8 cellular contexts compared by ENCODE assay signal in genomic region chr5:148828461-148829247, GRCh38. TPM values are rescaled to one million over a fixed set of nuclear protein-coding genes. Genes with fewer than 3 reads are reported as not detected.
DNase-seq lines count a peak whose midpoint lies in the region; ATAC-seq and TF ChIP-seq lines count a peak whose summit lies in the region.

No MANE protein-coding gene starts in this region.

- no peak overlapping the region for H2AFZ ChIP-seq in GM23338

- ATAC-seq in GM23338 (no peak), HG03354 (IDR thresholded peaks at IDR 0.05; ENCODE audit: poor library complexity, severe bottlenecking, unreplicated experiment) (no peak), GM21390 (IDR thresholded peaks at IDR 0.05; ENCODE audit: unreplicated experiment) (no peak)

- no peaks in the 10 kb centered on the region for H3K79me2 ChIP-seq in GM23338 (replicated peaks; ENCODE audit: insufficient read depth)

- 0 out of 2 replicates have a peak, but pooled peaks cover 3% of the 10 kb centered on the region for H3K9me2 ChIP-seq in GM23338 (ENCODE audit: insufficient read depth)

- CTCF ChIA-PET in AG04450 (lab: Charles Lee) = interaction anchor here (0.6 to 5.6 kb wide), 11 partner anchors 11 to 313 kb away, joined by 3 to 30 read pairs (median 5); partner anchors contain the start of gene ABLIM3

- no peak overlapping the region for H3K27ac Mint-ChIP-seq in GM23338

- H4K20me1 ChIP-seq in GM23338 (replicated peaks; ENCODE audit: insufficient read depth) = no peaks in the 10 kb centered on the region

- peaks cover 21% of the 10 kb centered on the region for H3K4me1 ChIP-seq in GM23338 (ENCODE audit: insufficient read depth)
- H3K4me1 ChIP-seq in ascending aorta = peaks cover 0 to 17% of the 10 kb centered on the region in 2 donors
- H3K4me1 ChIP-seq in mononuclear cell (ENCODE audit: insufficient read depth, low read length) = peaks cover 83% of the 10 kb centered on the region

- H3K27ac ChIP-seq in AG04450 (ENCODE audit: low read depth, low read length) = no peak overlapping the region
- H3K27ac ChIP-seq in GM23338 (ENCODE audit: low read depth) = no peak overlapping the region
- peak overlapping the region in 1 of 2 donors; percentile 19 for H3K27ac ChIP-seq in ascending aorta

- H3K4me1 Mint-ChIP-seq in GM23338 = peaks cover 42% of the 10 kb centered on the region

- no peak overlapping the region for H3K4me2 ChIP-seq in GM23338

- H3K9me3 ChIP-seq in AG04450 (ENCODE audit: control insufficient read depth, insufficient read depth, low read length) = no peaks in the 10 kb centered on the region
- no peaks in the 10 kb centered on the region for H3K9me3 ChIP-seq in ascending aorta
- H3K9me3 ChIP-seq in mononuclear cell (ENCODE audit: low read depth, low read length) = no peaks in the 10 kb centered on the region

- POLR2A ChIA-PET in AG04450 (lab: Yijun Ruan, JAX) = interaction anchor here (1.2 kb wide), 1 partner anchor 82 kb away, joined by 4 read pairs; no protein-coding TSS in a partner anchor

- TF ChIP-seq CTCF in AG04450 (IDR thresholded peaks at IDR 0.05; ENCODE audit: low read depth, low read length) (no peak), GM23338 (conservative IDR thresholded peaks at IDR 0.05; ENCODE audit: low read depth in 2 of 2) (no peak), ascending aorta (IDR thresholded peaks at IDR 0.05) (no peak)

- no peaks in the 10 kb centered on the region for H3K36me3 Mint-ChIP-seq in GM23338 (ENCODE audit: low read depth)

- no peak for DNase-seq in AG04450 (ENCODE audit: low read depth, low spot score)
- no peak for DNase-seq in GM23338 (ENCODE audit: low spot score)
- DNase-seq in ascending aorta (ENCODE audit: low spot score in 2 of 2) = no peak
- DNase-seq in T1000 (lab: John Stamatoyannopoulos, UW) = no peak
- DNase-seq in T-helper 9 cell = no peak

- H3K4me3 ChIP-seq in AG04450 (ENCODE audit: low read depth, low read length) (peak overlapping the region; percentile 31), GM23338 (no peak overlapping the region), ascending aorta (peak overlapping the region; percentile 59 to 71), mononuclear cell (ENCODE audit: low read length) (peak overlapping the region; percentile 55)

- peak overlapping the region; percentile 15; the same call in 2 of the 3 replicates for H3K4me3 Mint-ChIP-seq in GM23338

- no peaks in the 10 kb centered on the region for H3F3A ChIP-seq in GM23338 (replicated peaks; ENCODE audit: low read depth)

- H3K27me3 ChIP-seq in AG04450 (ENCODE audit: control insufficient read depth, insufficient read depth, low read length) (no peaks in the 10 kb centered on the region), GM23338 (ENCODE audit: insufficient read depth) (peaks cover 22% of the 10 kb centered on the region), ascending aorta (no peaks in the 10 kb centered on the region), mononuclear cell (ENCODE audit: insufficient read depth, low read length) (no peaks in the 10 kb centered on the region)

- intact Hi-C loops in ascending aorta (cut with DNase I) = loop anchor here (5.0 kb wide), 3 partner anchors 74 to 446 kb away; partner anchors contain the start of gene FBXO38

- no peaks in the 10 kb centered on the region for H3K9me3 Mint-ChIP-seq in GM23338

- peaks cover 27% of the 10 kb centered on the region for H3K27me3 Mint-ChIP-seq in GM23338 (ENCODE audit: insufficient read depth, low read depth, poor library complexity)

- H3K36me3 ChIP-seq in GM23338 (ENCODE audit: insufficient read depth) (no peaks in the 10 kb centered on the region), ascending aorta (no peaks in the 10 kb centered on the region)

TF ChIP-seq in GM23338, 12 proteins besides CTCF, POLR2A, EP300 and RAD21 (continues in another document):
- TF ChIP-seq REST (IDR thresholded peaks at IDR 0.05; ENCODE audit: unreplicated experiment) (no peak), POLR2AphosphoS5 (IDR thresholded peaks at IDR 0.05; ENCODE audit: low read depth) (no peak), EZH2phosphoT487 (IDR thresholded peaks at IDR 0.05; ENCODE audit: unreplicated experiment) (no peak), EZH2 (IDR thresholded peaks at IDR 0.05; ENCODE audit: low read depth, unreplicated experiment) (no peak), NANOG (IDR thresholded peaks at IDR 0.05; ENCODE audit: borderline replicate concordance) (no peak), ZNF331 (CRISPR knock-in tag; IDR thresholded peaks at IDR 0.05; ENCODE audit: low read depth) (no peak), ZNF114 (CRISPR knock-in tag; IDR thresholded peaks at IDR 0.05) (no peak), CREB1 (CRISPR knock-in tag; IDR thresholded peaks at IDR 0.05; ENCODE audit: low read depth) (no peak), JUNB (IDR thresholded peaks at IDR 0.05; ENCODE audit: unreplicated experiment) (no peak)

RNA-seq across cellular contexts. Expression of gene ADRB2, which starts 2.2 kb away (rescaled TPM):
- polyA plus RNA-seq in AG04450 (2011; rRNA removed) (0.63 and 0.65 TPM in 2 replicates), GM23338 (2016; fragmentation: Nextera tagmentation; extraction: Ambion mirVana) (0.42 and 0.44 TPM in 2 replicates)
- polyA minus RNA-seq in AG04450 (2011; rRNA and poly(A)+ RNA removed) = 2.6 and 3.4 TPM in 2 replicates
- total RNA-seq in GM23338 (2014; rRNA removed; shearing (Covaris generic)) = 1.3 and 1.4 TPM in 2 replicates
- total RNA-seq in ascending aorta (11.2 TPM), mononuclear cell (27.5 TPM)
